In the genomic region with DNA sequence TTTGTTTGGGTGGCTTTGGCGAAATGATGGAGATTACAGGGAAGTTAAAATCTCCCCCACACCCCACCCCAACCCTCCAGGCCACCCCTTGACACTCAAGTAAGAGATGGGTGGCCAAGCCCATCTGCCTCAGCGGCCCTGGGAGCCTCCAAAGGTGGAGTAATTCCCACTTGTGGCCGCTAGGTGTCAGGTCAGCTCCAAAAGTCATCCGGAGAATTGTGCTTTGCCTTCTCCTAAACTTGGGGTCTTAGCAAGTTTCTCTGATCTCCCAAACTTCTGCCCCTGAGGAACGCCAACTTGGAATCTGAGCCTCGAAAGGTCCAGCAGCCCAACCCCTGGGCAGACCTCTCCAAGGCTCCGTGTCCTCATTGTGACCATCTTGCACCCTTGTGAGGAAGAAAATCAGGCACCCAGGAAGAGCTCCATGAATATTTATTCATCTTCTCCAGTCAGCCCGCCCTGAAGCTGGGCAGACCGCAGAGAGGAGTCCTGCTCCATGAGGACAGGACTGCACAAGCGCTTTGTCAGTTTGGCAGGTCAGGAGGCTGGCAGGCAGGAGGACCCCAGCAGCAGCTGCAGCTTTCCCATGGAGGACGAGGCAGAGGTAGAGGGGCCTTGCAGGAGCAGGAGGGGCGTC, we compare ENCODE assay signal across 8 cellular contexts. TPM values are rescaled to one million over a fixed set of nuclear protein-coding genes. Genes with fewer than 3 reads are reported as not detected.
A peak's percentile ranks its signal among the peaks of the same experiment; 100 is the strongest.
DNase-seq lines count a peak whose midpoint lies in the region; ATAC-seq and TF ChIP-seq lines count a peak whose summit lies in the region.

No MANE protein-coding gene starts in this region.

- peak; percentile 73 for DNase-seq in ELF-1 (ENCODE audit: low read depth, low spot score)
- peak; percentile 36 to 62 (median 53) for DNase-seq in T-helper 17 cell
- peak in 1 of 2 donors; percentile 72 for DNase-seq in ascending aorta (ENCODE audit: low spot score in 2 of 2)
- DNase-seq in iPS-NIHi11 (ENCODE audit: low spot score) = peak; percentile 76
- peak; percentile 71 for DNase-seq in stimulated activated CD4-positive, alpha-beta T cell treated with anti-CD3 and anti-CD28 coated beads, Interleukin-15, amount 100 ng/mL, for 24 hours
- DNase-seq in SKM-1 treated with dmso at 0.1 percent for 144 hours (lab: John Stamatoyannopoulos, UW; ENCODE audit: unreplicated experiment) = no peak

- no peak overlapping the region for H3K9ac ChIP-seq in KMS-11

- H3K9me3 ChIP-seq in T-helper 17 cell (ENCODE audit: control insufficient read depth, low read length, poor library complexity, severe bottlenecking) (no peaks in the 10 kb centered on the region), ascending aorta (no peaks in the 10 kb centered on the region)

- no peak overlapping the region for H3K4me2 ChIP-seq in KMS-11

- H3K27me3 Mint-ChIP-seq in T-helper 17 cell = no peaks in the 10 kb centered on the region

- peak overlapping the region; percentile 70 for H3K27ac Mint-ChIP-seq in T-helper 17 cell

- ATAC-seq in T-helper 17 cell = peak; percentile 77
- ATAC-seq in GM21360 (IDR thresholded peaks at IDR 0.05; ENCODE audit: unreplicated experiment) = no peak

- H3K36me3 Mint-ChIP-seq in T-helper 17 cell (ENCODE audit: low read depth) = peaks cover 3% of the 10 kb centered on the region

- H3K79me2 ChIP-seq in KMS-11 (ENCODE audit: insufficient read depth, low read depth) = no peaks in the 10 kb centered on the region

- H3K4me3 Mint-ChIP-seq in T-helper 17 cell = peak overlapping the region; percentile 39

- H2AFZ ChIP-seq in KMS-11 (ENCODE audit: low read depth) = no peak overlapping the region

- H3K4me3 ChIP-seq in KMS-11 (IDR thresholded peaks at IDR 0.05; ENCODE audit: insufficient read depth, low read depth, low read length) (no peak overlapping the region), ascending aorta (no peak overlapping the region)

- H3K36me3 ChIP-seq in KMS-11 (ENCODE audit: insufficient read depth) (no peaks in the 10 kb centered on the region), ascending aorta (no peaks in the 10 kb centered on the region)

- no peaks in the 10 kb centered on the region for H3K4me1 ChIP-seq in KMS-11 (ENCODE audit: low read depth, poor library complexity, severe bottlenecking)
- H3K4me1 ChIP-seq in ascending aorta = no peaks in the 10 kb centered on the region

- H3K27me3 ChIP-seq in KMS-11 (ENCODE audit: insufficient read depth, low read depth) (no peaks in the 10 kb centered on the region), ascending aorta (no peaks in the 10 kb centered on the region)

- TF ChIP-seq CTCF in KMS-11 (conservative IDR thresholded peaks at IDR 0.05; ENCODE audit: low read depth, low read length) = peak; percentile 83
- TF ChIP-seq CTCF in ascending aorta (IDR thresholded peaks at IDR 0.05) = peak; percentile 83 to 92 (median 90)

- intact Hi-C loops in ascending aorta (cut with DNase I) = loop anchor here (2.0 to 10.0 kb wide), 3 partner anchors 224 to 444 kb away; no protein-coding TSS in a partner anchor

- H3K4me1 Mint-ChIP-seq in T-helper 17 cell = peaks cover 4% of the 10 kb centered on the region

- no peaks in the 10 kb centered on the region for H4K20me1 ChIP-seq in KMS-11 (ENCODE audit: insufficient read depth)

- H3K27ac ChIP-seq in KMS-11 = no peak overlapping the region
- no peak overlapping the region for H3K27ac ChIP-seq in ascending aorta

RNA-seq across cellular contexts. Expression of gene LRRC74A, which starts 46.7 kb away (rescaled TPM):
- total RNA-seq in T-helper 17 cell (not detected), ascending aorta (not detected)
